ENCODE assay signal across 1 cellular context in genomic region chr6:47254906-47255305, GRCh38.
TF ChIP-seq lines count a peak whose summit lies in the region.

No MANE protein-coding gene starts in this region.

TF ChIP-seq in K562, 482 proteins besides CTCF, POLR2A, EP300 and RAD21 (continued from another document):
- TF ChIP-seq ZNF407 (IDR thresholded peaks at IDR 0.05; ENCODE audit: low read depth) (no peak), TEAD1 (CRISPR knock-in tag; IDR thresholded peaks at IDR 0.05) (no peak), ZZZ3 (IDR thresholded peaks at IDR 0.05) (no peak), PKNOX1 (IDR thresholded peaks at IDR 0.05) (0 out of 2 replicates have a peak, but pooled peaks have one; percentile 10), ATF3 (IDR thresholded peaks at IDR 0.05) (peak; percentile 33; the same call in 1 of the 2 replicates), ATF3 (CRISPR knock-in tag; conservative IDR thresholded peaks at IDR 0.05) (no peak)
